ENCODE assay signal across 8 cellular contexts in the genomic region with DNA sequence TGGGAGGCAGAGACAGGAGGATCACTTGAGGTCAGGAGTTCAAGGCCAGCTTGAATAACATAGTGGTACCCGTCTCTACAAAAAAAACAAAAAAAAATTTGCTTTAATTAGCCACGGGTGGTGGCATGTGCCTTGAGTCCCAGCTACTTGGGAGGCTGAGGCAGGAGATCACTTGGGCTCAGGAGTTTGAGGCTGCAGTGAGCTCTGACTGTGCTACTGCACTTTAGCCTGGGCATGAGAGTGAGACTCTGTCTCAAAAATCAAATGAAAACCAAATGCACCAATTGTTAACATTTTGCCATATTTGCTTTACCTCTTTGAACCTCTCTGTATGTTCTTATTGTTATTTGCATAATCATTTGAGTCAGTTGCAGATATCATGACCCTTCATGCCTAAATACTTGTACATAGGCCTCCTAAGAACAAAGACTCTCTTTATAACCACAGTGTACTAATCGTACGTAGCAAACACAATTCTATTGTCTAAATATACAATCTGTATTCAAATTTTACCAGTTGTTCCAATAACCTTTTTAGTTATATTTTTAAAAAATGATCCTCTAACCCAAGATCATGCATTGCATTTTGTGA. TPM values are rescaled to one million over a fixed set of nuclear protein-coding genes. Genes with fewer than 3 reads are reported as not detected.
"Had no signal": no experiment of that assay in that cellular context is flagged by ENCODE, and none has a peak within 500 bp of the region (broad histone marks: within the 10 kb centered on the region; RNA-seq: fewer than 3 reads in every experiment).

No MANE protein-coding gene starts in this region.

- H3K4me3 ChIP-seq: GM23248, HAP-1 had no signal

- DNase-seq: GM23248, GOT3, H7, HFFc6 had no signal

- H3K36me3 ChIP-seq: HAP-1 had no signal

- ATAC-seq: HCT116 had no signal

- H3K9me3 ChIP-seq: HAP-1 had no signal

- H3K4me1 ChIP-seq: HAP-1 had no signal

- H3K27ac ChIP-seq: GM23248 had no signal

RNA-seq across cellular contexts. Expression of a gene that starts 8.5 kb away (rescaled TPM):
- total RNA-seq: HT-29 had no signal
- polyA plus RNA-seq: IgD-negative memory B cell had no signal
